In genomic region chr20:18056174-18057105, GRCh38 we compare ENCODE assay signal across 8 cellular contexts. TPM values are rescaled to one million over a fixed set of nuclear protein-coding genes. Genes with fewer than 3 reads are reported as not detected.
DNase-seq lines count a peak whose midpoint lies in the region; ATAC-seq and TF ChIP-seq lines count a peak whose summit lies in the region.

No MANE protein-coding gene starts in this region.

- no peaks in the 10 kb centered on the region for H3K36me3 ChIP-seq in heart left ventricle
- H3K36me3 ChIP-seq in SK-N-SH (replicated peaks in 1 of 2; ENCODE audit: control insufficient read depth in 1 of 2, insufficient read depth in 2 of 2, low read length in 1 of 2) = no peaks in the 10 kb centered on the region
- no peaks in the 10 kb centered on the region for H3K36me3 ChIP-seq in psoas muscle (ENCODE audit: insufficient read depth in 1 of 2, low read depth in 1 of 2)

- no peak overlapping the region for H2AFZ ChIP-seq in SK-N-SH (ENCODE audit: low read depth)

- TF ChIP-seq CTCF in heart left ventricle (IDR thresholded peaks at IDR 0.05) (no peak), SK-N-SH (IDR thresholded peaks at IDR 0.05) (no peak), fibroblast of pulmonary artery (IDR thresholded peaks at IDR 0.05; ENCODE audit: low read length, missing control alignments) (no peak), psoas muscle (IDR thresholded peaks at IDR 0.05) (no peak)

- H3K27me3 ChIP-seq in heart left ventricle = peaks cover 39 to 98% (median 70%) of the 10 kb centered on the region in 9 donors
- peaks cover 91% of the 10 kb centered on the region for H3K27me3 ChIP-seq in SK-N-SH (ENCODE audit: insufficient read depth)
- peaks cover 0 to 75% (median 28%) of the 10 kb centered on the region in 3 donors for H3K27me3 ChIP-seq in psoas muscle (ENCODE audit: insufficient read depth in 3 of 3, low read length in 2 of 3)

- intact Hi-C loops in heart left ventricle (cut with DNase I) = no loop called here
- intact Hi-C loops in Right ventricle myocardium superior (cut with DNase I) = no loop called here
- intact Hi-C loops in psoas muscle (cut with DNase I) = no loop called here

- H4K20me1 ChIP-seq in SK-N-SH (ENCODE audit: insufficient read depth) = no peaks in the 10 kb centered on the region

- peak overlapping the region; percentile 44; the same call in 1 of the 2 replicates for H3K4me2 ChIP-seq in SK-N-SH

- CTCF ChIA-PET in SK-N-SH (lab: Yijun Ruan, JAX) = no interaction called here

- WGBS in heart left ventricle, 4 donors = 0 to 4% (median 1%) methylated on average over 3 to 104 of the region's 104 CpGs
- WGBS in SK-N-SH (ENCODE audit: low lambda C conversion rate) = 1% methylated on average over 22 of the region's 104 CpGs
- 1% methylated on average over 37 to 104 of the region's 104 CpGs for WGBS in psoas muscle, 3 donors

- DNase-seq in heart left ventricle = no peak
- DNase-seq in Right ventricle myocardium superior = no peak
- peak; percentile 56 for DNase-seq in SK-N-SH
- DNase-seq in fibroblast of pulmonary artery (ENCODE audit: low read depth) = peak; percentile 3
- DNase-seq in psoas muscle = no peak
- DNase-seq in Kasumi-1 (lab: John Stamatoyannopoulos, UW) = no peak
- DNase-seq in KG1 (lab: John Stamatoyannopoulos, UW) = no peak

- H3K4me1 ChIP-seq in heart left ventricle (peaks cover 0 to 33% (median 14%) of the 10 kb centered on the region in 12 donors), SK-N-SH (ENCODE audit: control insufficient read depth in 1 of 2, insufficient read depth in 2 of 2, low read depth in 1 of 2, low read length in 1 of 2) (peaks cover 0 to 4% of the 10 kb centered on the region in 2 experiments; a peak in 1 of 4 replicates), psoas muscle (peaks cover 11% of the 10 kb centered on the region)

- H3K27ac ChIP-seq in heart left ventricle = no peak overlapping the region
- no peak overlapping the region for H3K27ac ChIP-seq in SK-N-SH (ENCODE audit: low read depth in 2 of 2, low read length in 1 of 2)
- no peak overlapping the region for H3K27ac ChIP-seq in psoas muscle

- no peak for TF ChIP-seq EP300 in SK-N-SH (IDR thresholded peaks at IDR 0.05; ENCODE audit: borderline replicate concordance in 1 of 2, low read depth in 1 of 2, low read length in 1 of 2)

- H3K79me2 ChIP-seq in SK-N-SH (ENCODE audit: insufficient read depth) = no peaks in the 10 kb centered on the region

- no peak for TF ChIP-seq RAD21 in SK-N-SH (IDR thresholded peaks at IDR 0.05; ENCODE audit: low read length)

- no peak overlapping the region for H3K9ac ChIP-seq in SK-N-SH

- H3K4me3 ChIP-seq in heart left ventricle (peak overlapping the region; percentile 5 to 46 (median 36)), SK-N-SH (ENCODE audit: low read depth in 2 of 2, low read length in 1 of 2) (peak overlapping the region in 1 of 2 experiments; percentile 10; a peak in 2 of 4 replicates), fibroblast of pulmonary artery (replicated peaks; ENCODE audit: low read depth, low read length) (no peak overlapping the region), psoas muscle (peak overlapping the region; percentile 61)

- H3K9me3 ChIP-seq in heart left ventricle = no peaks in the 10 kb centered on the region
- no peaks in the 10 kb centered on the region for H3K9me3 ChIP-seq in SK-N-SH
- H3K9me3 ChIP-seq in psoas muscle = no peaks in the 10 kb centered on the region

- TF ChIP-seq POLR2A in heart left ventricle (IDR thresholded peaks at IDR 0.05) = no peak

- H3F3A ChIP-seq in SK-N-SH (replicated peaks; ENCODE audit: insufficient read depth) = no peaks in the 10 kb centered on the region

- ATAC-seq in heart left ventricle (peak in 1 of 4 donors; percentile 28), Right ventricle myocardium superior (ENCODE audit: poor library complexity) (no peak), psoas muscle (peak in 2 of 4 donors; percentile 28 to 41), HG03469 (IDR thresholded peaks at IDR 0.05; ENCODE audit: unreplicated experiment) (no peak)

- POLR2A ChIA-PET in SK-N-SH (lab: Yijun Ruan, JAX) = no interaction called here

- H3K9me2 ChIP-seq in SK-N-SH = no peaks in the 10 kb centered on the region

TF ChIP-seq in SK-N-SH, 30 proteins besides CTCF, POLR2A, EP300 and RAD21:
- TF ChIP-seq SIN3A (IDR thresholded peaks at IDR 0.05; ENCODE audit: borderline replicate concordance, low read depth, low read length) (no peak), NRF1 (IDR thresholded peaks at IDR 0.05; ENCODE audit: low read depth, low read length) (no peak), TCF12 (IDR thresholded peaks at IDR 0.05) (no peak), CHD2 (IDR thresholded peaks at IDR 0.05; ENCODE audit: low read length, partially characterized antibody) (no peak), YY1 (IDR thresholded peaks at IDR 0.05; ENCODE audit: low read depth) (no peak), FOXM1 (IDR thresholded peaks at IDR 0.05; ENCODE audit: low read depth) (no peak), TAF1 (IDR thresholded peaks at IDR 0.05; ENCODE audit: borderline replicate concordance, low read depth, low read length) (no peak)
TF ChIP-seq in SK-N-SH: peak in this region for 0.

RNA-seq across cellular contexts. Expression of gene OVOL2, which starts 1.3 kb away (rescaled TPM):
- total RNA-seq in heart left ventricle (not detected), Right ventricle myocardium superior (not detected), psoas muscle (not detected)
- polyA plus RNA-seq in heart left ventricle (not detected), SK-N-SH (2012; rRNA removed) (not detected in 2 replicates), psoas muscle (not detected)
- polyA plus RNA-seq in SK-N-SH (2012; cell fraction: cytosol; rRNA removed) = not detected in 2 replicates
- not detected in 2 replicates for polyA plus RNA-seq in SK-N-SH (2012; cell fraction: nucleus; rRNA removed)

Comparison
In these comparisons a context has a peak if more than half of its experiments do, and no peak if none do; other contexts are left out.
1. DNase-seq: peak in SK-N-SH (single experiment) and fibroblast of pulmonary artery (single experiment); none in heart left ventricle (0 of 5), Right ventricle myocardium superior (single experiment), psoas muscle (0 of 2), Kasumi-1 (0 of 2) and KG1 (single experiment).